Comparison of ENCODE assay signal across 1 cellular context in the genomic region with DNA sequence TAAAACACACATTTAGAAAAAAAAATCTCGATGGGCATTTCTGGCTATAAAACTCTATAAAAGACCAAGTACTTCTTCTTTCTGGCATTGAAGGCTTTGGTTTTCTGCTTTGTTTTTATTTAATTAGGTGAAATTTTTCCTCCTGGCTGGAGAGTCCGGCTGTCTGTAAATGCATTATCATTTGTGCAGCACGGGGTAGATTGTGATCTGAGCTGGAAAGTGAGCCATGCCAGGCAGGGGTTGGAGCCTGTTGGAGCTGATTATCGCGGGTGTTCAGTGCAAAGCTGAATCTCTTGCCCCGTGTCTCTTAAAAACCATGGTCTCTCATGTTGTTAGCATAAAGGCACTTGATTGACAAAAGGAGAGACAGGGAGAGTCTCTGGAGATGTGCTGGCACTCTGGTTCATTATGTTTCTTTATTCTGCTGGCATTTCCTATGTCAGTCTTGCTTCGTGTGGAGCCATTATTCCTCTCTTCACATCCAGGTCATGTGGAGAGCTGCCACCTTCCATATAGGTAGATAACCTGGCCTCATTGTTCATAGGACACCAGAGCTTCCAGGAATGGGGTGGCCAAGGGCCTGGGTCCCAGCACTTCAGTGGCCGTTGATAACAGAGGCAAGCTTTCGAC.
TF ChIP-seq lines count a peak whose summit lies in the region.

No MANE protein-coding gene starts in this region.

TF ChIP-seq in endothelial cell of umbilical vein, 7 proteins besides CTCF, POLR2A, EP300 and RAD21:
- no peak for TF ChIP-seq JUN (IDR thresholded peaks at IDR 0.05; ENCODE audit: borderline replicate concordance, insufficient read depth, insufficient read length, low read depth)
- TF ChIP-seq POLR2AphosphoS5 (IDR thresholded peaks at IDR 0.05; ENCODE audit: insufficient read depth, low read depth, low read length), result no peak
- TF ChIP-seq, protein P1, sequence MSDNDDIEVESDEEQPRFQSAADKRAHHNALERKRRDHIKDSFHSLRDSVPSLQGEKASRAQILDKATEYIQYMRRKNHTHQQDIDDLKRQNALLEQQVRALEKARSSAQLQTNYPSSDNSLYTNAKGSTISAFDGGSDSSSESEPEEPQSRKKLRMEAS (IDR thresholded peaks at IDR 0.05; ENCODE audit: insufficient read depth, insufficient read length), result no peak
- no peak for TF ChIP-seq EZH2 (IDR thresholded peaks at IDR 0.05; ENCODE audit: borderline replicate concordance, low read depth, low read length, severe bottlenecking)
- TF ChIP-seq GATA2 (IDR thresholded peaks at IDR 0.05; ENCODE audit: insufficient read depth, insufficient read length, low read depth, low read length), result no peak
- no peak for TF ChIP-seq MYC (IDR thresholded peaks at IDR 0.05; ENCODE audit: low read depth, low read length)
- no peak for TF ChIP-seq FOS (IDR thresholded peaks at IDR 0.05; ENCODE audit: borderline replicate concordance, insufficient read depth, low read length)
